In genomic region chr11:84518601-84519183, GRCh38 we compare ENCODE assay signal across 34 cellular contexts.
"Had no signal": no experiment of that assay in that cellular context is flagged by ENCODE, and none has a peak within 500 bp of the region (broad histone marks: within the 10 kb centered on the region; RNA-seq: fewer than 3 reads in every experiment).

No MANE protein-coding gene starts in this region.

- H3K9me3 Mint-ChIP-seq: activated naive CD8-positive, alpha-beta T cell treated with anti-CD3 and anti-CD28 coated beads, Interleukin-2, amount 10 ng/mL, durations not matched to agents 7 days and 5 days had no signal

- DNase-seq: activated CD4-positive, alpha-beta memory T cell treated with anti-CD3 and anti-CD28 coated beads, Interleukin-2, amount 10 ng/mL, durations not matched to agents 7 days and 5 days; activated CD4-positive, alpha-beta T cell treated with anti-CD3 and anti-CD28 coated beads for 1 hour; activated CD4-positive, alpha-beta T cell treated with anti-CD3 and anti-CD28 coated beads for 48 hours; activated CD4-positive, CD25-positive, alpha-beta regulatory T cell; activated CD8-positive, alpha-beta memory T cell treated with anti-CD3 and anti-CD28 coated beads for 24 hours; activated CD8-positive, alpha-beta memory T cell treated with anti-CD3 and anti-CD28 coated beads, Interleukin-2, amount 10 ng/mL, durations not matched to agents 7 days and 5 days; activated CD8-positive, alpha-beta memory T cell treated with anti-CD3 and anti-CD28 coated beads, Interleukin-2, amount 50 U/mL, for 48 hours; activated effector memory CD4-positive, alpha-beta T cell treated with anti-CD3 and anti-CD28 coated beads, Interleukin-2, amount 50 U/mL, for 16 hours; activated naive CD4-positive, alpha-beta T cell; activated naive CD4-positive, alpha-beta T cell treated with anti-CD3 and anti-CD28 coated beads, Interleukin-2, amount 50 U/mL, for 16 hours; activated naive CD8-positive, alpha-beta T cell treated with anti-CD3 and anti-CD28 coated beads, Interleukin-2, amount 10 ng/mL, durations not matched to agents 7 days and 5 days; activated T-cell treated with anti-CD3 and anti-CD28 coated beads, Interleukin-2, amount 50 U/mL, for 72 hours; amygdala; Karpas-422; NCI-H1105; NCI-H1417 treated with DMSO at 0.1 percent for 48 hours; NCI-H187 treated with DMSO at 0.1 percent for 48 hours; NCI-H2081 treated with DMSO at 0.1 percent for 48 hours; NCI-H226; NCI-H446 treated with DMSO at 0.1 percent for 48 hours; NCI-H524; NCI-H69; NK-92 treated with Interleukin-12 subunit alpha and Interleukin-12 subunit beta, amount 100 ng/mL, for 24 hours; PC-3; Peyer's patch; RPMI8226; SHP77 treated with DMSO at 0.1 percent for 48 hours; T-cell; T-helper 17 cell had no signal

- H3K27me3 Mint-ChIP-seq: activated CD4-positive, alpha-beta memory T cell treated with anti-CD3 and anti-CD28 coated beads, Interleukin-2, amount 10 ng/mL, durations not matched to agents 7 days and 5 days; activated CD8-positive, alpha-beta memory T cell treated with anti-CD3 and anti-CD28 coated beads, Interleukin-2, amount 10 ng/mL, durations not matched to agents 7 days and 5 days; activated naive CD8-positive, alpha-beta T cell treated with anti-CD3 and anti-CD28 coated beads, Interleukin-2, amount 10 ng/mL, durations not matched to agents 7 days and 5 days; activated T-helper 17 cell treated with anti-CD3 and anti-CD28 coated beads, Interleukin-2, amount 50 U/mL, for 72 hours; T-cell; T-helper 17 cell had no signal

- H3K4me3 Mint-ChIP-seq: activated CD4-positive, alpha-beta memory T cell treated with anti-CD3 and anti-CD28 coated beads, Interleukin-2, amount 10 ng/mL, durations not matched to agents 7 days and 5 days; activated CD8-positive, alpha-beta memory T cell treated with anti-CD3 and anti-CD28 coated beads, Interleukin-2, amount 10 ng/mL, durations not matched to agents 7 days and 5 days; activated naive CD8-positive, alpha-beta T cell treated with anti-CD3 and anti-CD28 coated beads, Interleukin-2, amount 10 ng/mL, durations not matched to agents 7 days and 5 days; activated T-cell treated with anti-CD3 and anti-CD28 coated beads, Interleukin-2, amount 50 U/mL, for 72 hours; activated T-helper 17 cell treated with anti-CD3 and anti-CD28 coated beads, Interleukin-2, amount 50 U/mL, for 72 hours; T-cell; T-helper 17 cell had no signal

- H3K36me3 ChIP-seq: ascending aorta, breast epithelium, Peyer's patch, SJSA1 had no signal

- H3K9me3 ChIP-seq: ascending aorta, breast epithelium, Peyer's patch, SJSA1 had no signal

- H3K4me3 ChIP-seq: ascending aorta, breast epithelium, Peyer's patch, SJSA1 had no signal

- H3K27ac Mint-ChIP-seq: activated CD4-positive, alpha-beta memory T cell treated with anti-CD3 and anti-CD28 coated beads, Interleukin-2, amount 10 ng/mL, durations not matched to agents 7 days and 5 days; activated CD8-positive, alpha-beta memory T cell treated with anti-CD3 and anti-CD28 coated beads, Interleukin-2, amount 10 ng/mL, durations not matched to agents 7 days and 5 days; activated naive CD8-positive, alpha-beta T cell treated with anti-CD3 and anti-CD28 coated beads, Interleukin-2, amount 10 ng/mL, durations not matched to agents 7 days and 5 days; activated T-cell treated with anti-CD3 and anti-CD28 coated beads, Interleukin-2, amount 50 U/mL, for 72 hours; activated T-helper 17 cell treated with anti-CD3 and anti-CD28 coated beads, Interleukin-2, amount 50 U/mL, for 72 hours; T-cell; T-helper 17 cell had no signal

- H3K27ac ChIP-seq: ascending aorta, breast epithelium, Peyer's patch, SJSA1, VCaP had no signal

- H3K27me3 ChIP-seq: ascending aorta, breast epithelium, Peyer's patch, SJSA1 had no signal

- H3K36me3 Mint-ChIP-seq: activated CD8-positive, alpha-beta memory T cell treated with anti-CD3 and anti-CD28 coated beads, Interleukin-2, amount 10 ng/mL, durations not matched to agents 7 days and 5 days; activated naive CD8-positive, alpha-beta T cell treated with anti-CD3 and anti-CD28 coated beads, Interleukin-2, amount 10 ng/mL, durations not matched to agents 7 days and 5 days; T-cell had no signal

- H3K4me1 ChIP-seq: ascending aorta, breast epithelium, Peyer's patch, SJSA1 had no signal

- H3K4me1 Mint-ChIP-seq: activated CD4-positive, alpha-beta memory T cell treated with anti-CD3 and anti-CD28 coated beads, Interleukin-2, amount 10 ng/mL, durations not matched to agents 7 days and 5 days; activated CD8-positive, alpha-beta memory T cell treated with anti-CD3 and anti-CD28 coated beads, Interleukin-2, amount 10 ng/mL, durations not matched to agents 7 days and 5 days; activated naive CD8-positive, alpha-beta T cell treated with anti-CD3 and anti-CD28 coated beads, Interleukin-2, amount 10 ng/mL, durations not matched to agents 7 days and 5 days; activated T-helper 17 cell treated with anti-CD3 and anti-CD28 coated beads, Interleukin-2, amount 50 U/mL, for 72 hours; T-cell; T-helper 17 cell had no signal

- ATAC-seq: activated CD8-positive, alpha-beta memory T cell treated with anti-CD3 and anti-CD28 coated beads, Interleukin-2, amount 10 ng/mL, durations not matched to agents 7 days and 5 days; activated T-cell treated with anti-CD3 and anti-CD28 coated beads, Interleukin-2, amount 50 U/mL, for 72 hours; activated T-helper 17 cell treated with anti-CD3 and anti-CD28 coated beads, Interleukin-2, amount 50 U/mL, for 72 hours; PC-3; T-cell; T-helper 17 cell had no signal
